20 cellular contexts compared by ENCODE assay signal in genomic region chr4:124738994-124739393, GRCh38. TPM values are rescaled to one million over a fixed set of nuclear protein-coding genes. Genes with fewer than 3 reads are reported as not detected.
A peak's percentile ranks its signal among the peaks of the same experiment; 100 is the strongest.
DNase-seq lines count a peak whose midpoint lies in the region; ATAC-seq and TF ChIP-seq lines count a peak whose summit lies in the region.
"Had no signal": no experiment of that assay in that cellular context is flagged by ENCODE, and none has a peak within 500 bp of the region (broad histone marks: within the 10 kb centered on the region; RNA-seq: fewer than 3 reads in every experiment).

No MANE protein-coding gene starts in this region.

- H3K36me3 ChIP-seq in HUES48 (ENCODE audit: control insufficient read depth, insufficient read depth, low read length) (no peaks in the 10 kb centered on the region), endodermal cell (ENCODE audit: control insufficient read depth, insufficient read depth, low read length) (no peaks in the 10 kb centered on the region), iPS-20b (ENCODE audit: insufficient read depth, low read depth, low read length) (no peaks in the 10 kb centered on the region)
- H3K36me3 ChIP-seq: BE2C, HAP-1 had no signal

- DNase-seq in endodermal cell, result peak; percentile 77
- DNase-seq in medulla oblongata (ENCODE audit: extremely low spot score), result no peak
- no peak for DNase-seq in omental fat pad (ENCODE audit: low spot score)
- no peak for DNase-seq in epidermal melanocyte (ENCODE audit: insufficient read length, low spot score)
- DNase-seq: BE2C, DMS53, GF-D8, KG1, NCI-H1105 treated with DMSO at 0.1 percent for 48 hours, NCI-H2029 treated with DMSO at 0.1 percent for 48 hours, NCI-H510A, NCI-H748 treated with DMSO at 0.1 percent for 48 hours, SIG-M5, SK-N-SH had no signal

- no peak for ATAC-seq in HG03571 (IDR thresholded peaks at IDR 0.05; ENCODE audit: unreplicated experiment)
- no peak for ATAC-seq in omental fat pad (ENCODE audit: low FRiP score)

- H3K9ac ChIP-seq in HUES48 (ENCODE audit: low read depth, low read length), result no peak overlapping the region
- H3K9ac ChIP-seq in endodermal cell (ENCODE audit: extremely low read depth, low read length, poor library complexity, severe bottlenecking), result no peak overlapping the region
- no peak overlapping the region for H3K9ac ChIP-seq in iPS-20b (ENCODE audit: low read depth, low read length)
- H3K9ac ChIP-seq: SK-N-SH had no signal

- H3K36me3 Mint-ChIP-seq in endodermal cell (ENCODE audit: low read depth), result no peaks in the 10 kb centered on the region

- no peaks in the 10 kb centered on the region for H3K9me3 ChIP-seq in HUES48 (ENCODE audit: control insufficient read depth, insufficient read depth, low read length)
- H3K9me3 ChIP-seq in endodermal cell (ENCODE audit: control insufficient read depth, low read length), result no peaks in the 10 kb centered on the region
- H3K9me3 ChIP-seq in iPS-20b (ENCODE audit: insufficient read depth, low read depth, low read length), result no peaks in the 10 kb centered on the region
- H3K9me3 ChIP-seq: BE2C, HAP-1, SK-N-SH had no signal

- no peaks in the 10 kb centered on the region for H3K27me3 Mint-ChIP-seq in endodermal cell (ENCODE audit: insufficient read depth)

- H3K27me3 ChIP-seq in HUES48 (ENCODE audit: control insufficient read depth, insufficient read depth, low read length) (no peaks in the 10 kb centered on the region), endodermal cell (ENCODE audit: control insufficient read depth, insufficient read depth, low read length, poor library complexity, severe bottlenecking) (no peaks in the 10 kb centered on the region), iPS-20b (ENCODE audit: insufficient read depth, low read length) (no peaks in the 10 kb centered on the region)
- H3K27me3 ChIP-seq: BE2C had no signal

- H3K4me1 ChIP-seq in HUES48 (ENCODE audit: control insufficient read depth, insufficient read depth, low read length) (peaks cover 31% of the 10 kb centered on the region), endodermal cell (ENCODE audit: control insufficient read depth, insufficient read depth, low read length) (peaks cover 4% of the 10 kb centered on the region), iPS-20b (ENCODE audit: insufficient read depth, low read length) (peaks cover 8% of the 10 kb centered on the region; the same call in 1 of the 2 replicates)
- H3K4me1 ChIP-seq: BE2C had no signal

- no peak overlapping the region for H3K4me3 Mint-ChIP-seq in endodermal cell

- TF ChIP-seq CTCF in endodermal cell (conservative IDR thresholded peaks at IDR 0.05), result no peak
- TF ChIP-seq CTCF in omental fat pad (IDR thresholded peaks at IDR 0.05), result no peak

- no peak overlapping the region for H3K27ac Mint-ChIP-seq in endodermal cell

- peaks cover 6% of the 10 kb centered on the region for H3K4me1 Mint-ChIP-seq in endodermal cell

- H3K9me3 Mint-ChIP-seq in endodermal cell, result no peaks in the 10 kb centered on the region

- no peak overlapping the region; the same call in 1 of the 2 replicates for H3K4me3 ChIP-seq in HUES48 (ENCODE audit: low read depth, low read length)
- H3K4me3 ChIP-seq in endodermal cell (ENCODE audit: low read length), result no peak overlapping the region
- peak overlapping the region; percentile 14; the same call in 1 of the 2 replicates for H3K4me3 ChIP-seq in iPS-20b (ENCODE audit: low read length)
- H3K4me3 ChIP-seq: HAP-1 had no signal

- H3K27ac ChIP-seq in HUES48 (ENCODE audit: low read depth, low read length), result peak overlapping the region; percentile 40
- H3K27ac ChIP-seq in endodermal cell (ENCODE audit: low read depth, low read length), result no peak overlapping the region
- no peak overlapping the region for H3K27ac ChIP-seq in iPS-20b (ENCODE audit: low read length)
- H3K27ac ChIP-seq: HL-60, RWPE1 had no signal

RNA-seq across cellular contexts. Expression of gene ANKRD50, which starts 26.5 kb away (rescaled TPM):
- 10 to 100 TPM; 21.1 to 23.1 TPM for total RNA-seq in endodermal cell
- polyA plus RNA-seq in endodermal cell (2013, experiment 1 of 2), result 28.6 TPM
- 31.0 TPM for polyA plus RNA-seq in endodermal cell (2013, experiment 2 of 2)
- total RNA-seq in omental fat pad, result 10 to 100 TPM; 10.6 to 21.0 (median 15.5) TPM
